27 cellular contexts compared by ENCODE assay signal in genomic region chr22:47423266-47423665, GRCh38.
DNase-seq lines count a peak whose midpoint lies in the region; ATAC-seq lines count a peak whose summit lies in the region.
"Had no signal": no experiment of that assay in that cellular context is flagged by ENCODE, and none has a peak within 500 bp of the region (broad histone marks: within the 10 kb centered on the region; RNA-seq: fewer than 3 reads in every experiment).

No MANE protein-coding gene starts in this region.

- no peak overlapping the region for H2BK5ac ChIP-seq in trophoblast cell (ENCODE audit: low read depth, low read length, poor library complexity)

- H4K12ac ChIP-seq in trophoblast cell (ENCODE audit: low read depth, low read length) = no peak overlapping the region

- peak; percentile 12 for DNase-seq in activated effector memory CD4-positive, alpha-beta T cell treated with anti-CD3 and anti-CD28 coated beads, Interleukin-2, amount 50 U/mL, for 16 hours
- DNase-seq in activated effector memory CD4-positive, alpha-beta T cell treated with Interleukin-2 at 50 U/mL for 16 hours = no peak
- DNase-seq in mesenteric fat pad (ENCODE audit: low spot score) (peak; percentile 68), trophoblast cell (no peak), NCI-H2029 (lab: John Stamatoyannopoulos, UW) (no peak), T-helper 17 cell (no peak)
- no peak for DNase-seq in activated CD4-positive, CD25-positive, alpha-beta regulatory T cell treated with anti-CD3 and anti-CD28 coated beads, Interleukin-2, amount 50 U/mL, for 72 hours
- DNase-seq: AML-193; C1 segment of cervical spinal cord; CD4-positive, alpha-beta memory T cell; CD4-positive, CD25-positive, alpha-beta regulatory T cell; CD8-positive, alpha-beta memory T cell; COR-L47; DMS 273 treated with DMSO at 0.1 percent for 48 hours; DMS153; DMS53; DMS79; DND-41; EL; GDM1 had no signal

- WGBS in HUES64 = 79% methylated on average over 9 of the region's 9 CpGs
- WGBS in trophoblast cell (ENCODE audit: extremely low coverage, insufficient coverage, insufficient read length) = no CpG with 5 or more reads among the region's 9 CpGs

- H3K4me1 Mint-ChIP-seq in T-helper 17 cell = peaks cover 2% of the 10 kb centered on the region
- H3K4me1 Mint-ChIP-seq: B cell; CD14-positive monocyte; CD4-positive, alpha-beta memory T cell; CD4-positive, CD25-positive, alpha-beta regulatory T cell; CD8-positive, alpha-beta memory T cell had no signal

- H3K79me2 ChIP-seq in trophoblast cell (ENCODE audit: control insufficient read depth, insufficient read depth, low read length, poor library complexity) = no peaks in the 10 kb centered on the region

- H3K4me3 Mint-ChIP-seq in T-helper 17 cell = no peak overlapping the region
- H3K4me3 Mint-ChIP-seq: B cell; CD14-positive monocyte; CD4-positive, alpha-beta memory T cell; CD4-positive, CD25-positive, alpha-beta regulatory T cell; CD8-positive, alpha-beta memory T cell had no signal

- no peak overlapping the region for H2AFZ ChIP-seq in trophoblast cell (ENCODE audit: insufficient read depth, low read length, poor library complexity)

- H3K27ac ChIP-seq in HUES64 (ENCODE audit: low read depth, low read length) = no peak overlapping the region
- H3K27ac ChIP-seq in trophoblast cell (ENCODE audit: low read depth, low read length) = no peak overlapping the region
- H3K27ac ChIP-seq: 22Rv1, A549, BLaER1 had no signal

- peaks cover 19% of the 10 kb centered on the region for H3K27me3 Mint-ChIP-seq in T-helper 17 cell
- H3K27me3 Mint-ChIP-seq: CD4-positive, CD25-positive, alpha-beta regulatory T cell had no signal

- no peak overlapping the region for H4K91ac ChIP-seq in trophoblast cell (ENCODE audit: low read depth, low read length)

- no peaks in the 10 kb centered on the region for H3K79me1 ChIP-seq in trophoblast cell (ENCODE audit: low read length)

- H3K18ac ChIP-seq in trophoblast cell (ENCODE audit: low read length) = no peak overlapping the region

- no peak overlapping the region for H3K4me2 ChIP-seq in trophoblast cell (ENCODE audit: low read length)
- H3K4me2 ChIP-seq: A549, BLaER1 had no signal

- H4K8ac ChIP-seq in trophoblast cell (ENCODE audit: low read depth, low read length) = no peak overlapping the region

- H2AK5ac ChIP-seq in trophoblast cell (ENCODE audit: low read length) = no peak overlapping the region

- H3K36me3 Mint-ChIP-seq in T-helper 17 cell (ENCODE audit: low read depth) = peaks cover 2% of the 10 kb centered on the region
- H3K36me3 Mint-ChIP-seq: CD14-positive monocyte; CD4-positive, CD25-positive, alpha-beta regulatory T cell had no signal

- H3K9ac ChIP-seq in HUES64 (ENCODE audit: low read depth, low read length) (no peak overlapping the region), trophoblast cell (ENCODE audit: low read length) (no peak overlapping the region)
- H3K9ac ChIP-seq: BLaER1 had no signal

- no peak for ATAC-seq in T-helper 17 cell
- ATAC-seq: A549, GM12878 had no signal

- H3K36me3 ChIP-seq in HUES64 (ENCODE audit: insufficient read depth, low read length) = no peaks in the 10 kb centered on the region
- H3K36me3 ChIP-seq in trophoblast cell (ENCODE audit: control insufficient read depth in 1 of 2, insufficient read depth in 2 of 2, low read length in 2 of 2) = no peaks in the 10 kb centered on the region
- H3K36me3 ChIP-seq: BLaER1 had no signal

- no peak overlapping the region for H3K23ac ChIP-seq in trophoblast cell (ENCODE audit: low read length)

- H2BK12ac ChIP-seq in trophoblast cell (ENCODE audit: low read length) = no peak overlapping the region

- H3K27ac Mint-ChIP-seq in T-helper 17 cell = no peak overlapping the region
- H3K27ac Mint-ChIP-seq: B cell; CD14-positive monocyte; CD4-positive, alpha-beta memory T cell; CD4-positive, CD25-positive, alpha-beta regulatory T cell had no signal

- no peak overlapping the region for H3K4ac ChIP-seq in trophoblast cell (ENCODE audit: low read depth, low read length)

- H3K9me3 ChIP-seq in HUES64 (ENCODE audit: insufficient read depth, low read depth, low read length) (peaks cover 98% of the 10 kb centered on the region), trophoblast cell (ENCODE audit: insufficient read depth, low read depth, low read length) (peaks cover 50% of the 10 kb centered on the region), T-helper 17 cell (ENCODE audit: control insufficient read depth, low read length, poor library complexity, severe bottlenecking) (no peaks in the 10 kb centered on the region)
- H3K9me3 ChIP-seq: A549, BLaER1 had no signal

- H3K4me3 ChIP-seq in HUES64 (ENCODE audit: low read length) (peak overlapping the region; percentile 10; the same call in 1 of the 2 replicates), trophoblast cell (ENCODE audit: low read depth, low read length) (peak overlapping the region; percentile 53)
- H3K4me3 ChIP-seq: A549, BLaER1, GM12878 had no signal

- H3K14ac ChIP-seq in trophoblast cell (ENCODE audit: low read length) = no peak overlapping the region

- H3K4me1 ChIP-seq in HUES64 (ENCODE audit: insufficient read depth, low read length) (no peaks in the 10 kb centered on the region), trophoblast cell (ENCODE audit: control insufficient read depth in 1 of 2, insufficient read depth in 2 of 2, low read length in 2 of 2) (no peaks in the 10 kb centered on the region)
- H3K4me1 ChIP-seq: A549, BLaER1 had no signal

- H3K27me3 ChIP-seq in HUES64 (ENCODE audit: insufficient read depth, low read length) (no peaks in the 10 kb centered on the region), trophoblast cell (ENCODE audit: insufficient read depth, low read length) (no peaks in the 10 kb centered on the region)
- H3K27me3 ChIP-seq: BLaER1 had no signal

- no peak overlapping the region for H2BK120ac ChIP-seq in trophoblast cell (ENCODE audit: insufficient read depth, low read length, poor library complexity)

Comparison
In these comparisons a context has a peak if more than half of its experiments do, and no peak if none do; other contexts are left out.
1. DNase-seq: peak in activated effector memory CD4-positive, alpha-beta T cell treated with anti-CD3 and anti-CD28 coated beads, Interleukin-2, amount 50 U/mL, for 16 hours (single experiment) and mesenteric fat pad (single experiment); none in activated effector memory CD4-positive, alpha-beta T cell treated with Interleukin-2 at 50 U/mL for 16 hours (single experiment), trophoblast cell (0 of 2), NCI-H2029 (single experiment), activated CD4-positive, CD25-positive, alpha-beta regulatory T cell treated with anti-CD3 and anti-CD28 coated beads, Interleukin-2, amount 50 U/mL, for 72 hours (single experiment) and T-helper 17 cell (0 of 3).